29 cellular contexts compared by ENCODE assay signal in genomic region chr13:97933736-97934135, GRCh38.
"Had no signal": no experiment of that assay in that cellular context is flagged by ENCODE, and none has a peak within 500 bp of the region (broad histone marks: within the 10 kb centered on the region; RNA-seq: fewer than 3 reads in every experiment).

No MANE protein-coding gene starts in this region.

- DNase-seq: activated B cell treated with CpG ODN at 0.5 μM for 24 hours; activated CD4-positive, alpha-beta memory T cell treated with anti-CD3 and anti-CD28 coated beads for 36 hours; activated CD4-positive, alpha-beta T cell treated with anti-CD3 and anti-CD28 coated beads for 4 hours; activated CD4-positive, alpha-beta T cell treated with anti-CD3 and anti-CD28 coated beads, Interleukin-2, amount 10 ng/mL, durations not matched to agents 24 days and 14 days; activated CD4-positive, alpha-beta T cell treated with anti-CD3 and anti-CD28 coated beads, Interleukin-2, amount 50 U/mL, for 1 hour; activated CD4-positive, alpha-beta T cell treated with anti-CD3 and anti-CD28 coated beads, Interleukin-2, amount 50 U/mL, for 4 hours; activated CD4-positive, CD25-positive, alpha-beta regulatory T cell treated with anti-CD3 and anti-CD28 coated beads, Interleukin-2, amount 50 U/mL, for 72 hours; activated CD8-positive, alpha-beta memory T cell treated with anti-CD3 and anti-CD28 coated beads, Interleukin-2, amount 50 U/mL, for 4 hours; activated CD8-positive, alpha-beta T cell treated with anti-CD3 and anti-CD28 coated beads for 36 hours; activated effector memory CD4-positive, alpha-beta T cell treated with anti-CD3 and anti-CD28 coated beads, Interleukin-2, amount 50 U/mL, for 16 hours; activated naive CD4-positive, alpha-beta T cell treated with anti-CD3 and anti-CD28 coated beads, Interleukin-2, amount 10 ng/mL, durations not matched to agents 7 days and 5 days; activated naive CD4-positive, alpha-beta T cell treated with Interleukin-2 at 50 U/mL for 16 hours; activated naive CD8-positive, alpha-beta T cell treated with anti-CD3 and anti-CD28 coated beads, Interleukin-2, amount 10 ng/mL, durations not matched to agents 7 days and 5 days; activated naive CD8-positive, alpha-beta T cell treated with anti-CD3 and anti-CD28 coated beads, Interleukin-2, amount 50 U/mL, for 24 hours; activated T-cell treated with anti-CD3 and anti-CD28 coated beads for 4 hours; activated T-cell treated with anti-CD3 and anti-CD28 coated beads, Interleukin-2, amount 50 U/mL, for 1 hour; activated T-cell treated with anti-CD3 and anti-CD28 coated beads, Interleukin-2, amount 50 U/mL, for 4 hours; activated T-cell treated with anti-CD3 and anti-CD28 coated beads, Interleukin-2, amount 50 U/mL, for 72 hours; cerebellar nuclear complex; T-cell; T-helper 17 cell had no signal

- H3K27me3 ChIP-seq: ascending aorta, cardiac muscle cell had no signal

- H3K9me3 Mint-ChIP-seq: activated B cell treated with CpG ODN at 0.5 μM for 24 hours; activated CD4-positive, alpha-beta memory T cell treated with anti-CD3 and anti-CD28 coated beads for 36 hours; activated CD4-positive, alpha-beta T cell treated with anti-CD3 and anti-CD28 coated beads, Interleukin-2, amount 10 ng/mL, durations not matched to agents 24 days and 14 days; activated CD8-positive, alpha-beta T cell treated with anti-CD3 and anti-CD28 coated beads for 36 hours; activated naive CD4-positive, alpha-beta T cell treated with anti-CD3 and anti-CD28 coated beads, Interleukin-2, amount 10 ng/mL, durations not matched to agents 7 days and 5 days; activated naive CD4-positive, alpha-beta T cell treated with anti-CD3 and anti-CD28 coated beads, Interleukin-2, amount 50 U/mL, for 24 hours; activated naive CD8-positive, alpha-beta T cell treated with anti-CD3 and anti-CD28 coated beads, Interleukin-2, amount 10 ng/mL, durations not matched to agents 7 days and 5 days; activated naive CD8-positive, alpha-beta T cell treated with anti-CD3 and anti-CD28 coated beads, Interleukin-2, amount 50 U/mL, for 24 hours; activated T-cell treated with anti-CD3 and anti-CD28 coated beads, Interleukin-2, amount 50 U/mL, for 4 hours; activated T-cell treated with anti-CD3 and anti-CD28 coated beads, Interleukin-2, amount 50 U/mL, for 72 hours; activated T-helper 1 cell treated with anti-CD3 and anti-CD28 coated beads, Interleukin-12 subunit alpha, Interleukin-12 subunit beta, Interleukin-2, Interleukin-4 antibody, amounts not matched to agents 30 ng/mL and 10 ng/mL and 1 ng/mL, durations not matched to agents 14 hours and 24 hours and 36 hours; activated T-helper 17 cell treated with anti-CD3 and anti-CD28 coated beads, Interleukin-2, amount 50 U/mL, for 72 hours; central memory CD8-positive, alpha-beta T cell; T-cell had no signal

- H3K4me3 Mint-ChIP-seq: activated B cell treated with CpG ODN at 0.5 μM for 24 hours; activated CD4-positive, alpha-beta memory T cell treated with anti-CD3 and anti-CD28 coated beads for 36 hours; activated CD4-positive, alpha-beta T cell treated with anti-CD3 and anti-CD28 coated beads, Interleukin-2, amount 10 ng/mL, durations not matched to agents 24 days and 14 days; activated CD8-positive, alpha-beta T cell treated with anti-CD3 and anti-CD28 coated beads for 36 hours; activated naive CD4-positive, alpha-beta T cell treated with anti-CD3 and anti-CD28 coated beads, Interleukin-2, amount 10 ng/mL, durations not matched to agents 7 days and 5 days; activated naive CD4-positive, alpha-beta T cell treated with anti-CD3 and anti-CD28 coated beads, Interleukin-2, amount 50 U/mL, for 24 hours; activated naive CD8-positive, alpha-beta T cell; activated naive CD8-positive, alpha-beta T cell treated with anti-CD3 and anti-CD28 coated beads, Interleukin-2, amount 10 ng/mL, durations not matched to agents 7 days and 5 days; activated naive CD8-positive, alpha-beta T cell treated with anti-CD3 and anti-CD28 coated beads, Interleukin-2, amount 50 U/mL, for 24 hours; activated T-cell treated with anti-CD3 and anti-CD28 coated beads, Interleukin-2, amount 50 U/mL, for 4 hours; activated T-cell treated with anti-CD3 and anti-CD28 coated beads, Interleukin-2, amount 50 U/mL, for 72 hours; activated T-helper 1 cell treated with anti-CD3 and anti-CD28 coated beads, Interleukin-12 subunit alpha, Interleukin-12 subunit beta, Interleukin-2, Interleukin-4 antibody, amounts not matched to agents 30 ng/mL and 10 ng/mL and 1 ng/mL, durations not matched to agents 14 hours and 24 hours and 36 hours; activated T-helper 17 cell treated with anti-CD3 and anti-CD28 coated beads, Interleukin-2, amount 50 U/mL, for 72 hours; brain; central memory CD8-positive, alpha-beta T cell; T-cell had no signal

- H3K27ac Mint-ChIP-seq: activated B cell treated with CpG ODN at 0.5 μM for 24 hours; activated CD4-positive, alpha-beta memory T cell treated with anti-CD3 and anti-CD28 coated beads for 36 hours; activated CD4-positive, alpha-beta T cell treated with anti-CD3 and anti-CD28 coated beads, Interleukin-2, amount 10 ng/mL, durations not matched to agents 24 days and 14 days; activated CD8-positive, alpha-beta T cell treated with anti-CD3 and anti-CD28 coated beads for 36 hours; activated naive CD4-positive, alpha-beta T cell treated with anti-CD3 and anti-CD28 coated beads, Interleukin-2, amount 10 ng/mL, durations not matched to agents 7 days and 5 days; activated naive CD4-positive, alpha-beta T cell treated with anti-CD3 and anti-CD28 coated beads, Interleukin-2, amount 50 U/mL, for 24 hours; activated naive CD8-positive, alpha-beta T cell; activated naive CD8-positive, alpha-beta T cell treated with anti-CD3 and anti-CD28 coated beads, Interleukin-2, amount 10 ng/mL, durations not matched to agents 7 days and 5 days; activated naive CD8-positive, alpha-beta T cell treated with anti-CD3 and anti-CD28 coated beads, Interleukin-2, amount 50 U/mL, for 24 hours; activated T-cell treated with anti-CD3 and anti-CD28 coated beads, Interleukin-2, amount 50 U/mL, for 72 hours; activated T-helper 1 cell treated with anti-CD3 and anti-CD28 coated beads, Interleukin-12 subunit alpha, Interleukin-12 subunit beta, Interleukin-2, Interleukin-4 antibody, amounts not matched to agents 30 ng/mL and 10 ng/mL and 1 ng/mL, durations not matched to agents 14 hours and 24 hours and 36 hours; activated T-helper 17 cell treated with anti-CD3 and anti-CD28 coated beads, Interleukin-2, amount 50 U/mL, for 72 hours; T-cell; T-helper 17 cell had no signal

- H3K9me3 ChIP-seq: ascending aorta had no signal

- H3K27ac ChIP-seq: ascending aorta, cardiac muscle cell had no signal

- H3K27me3 Mint-ChIP-seq: brain had no signal

- H3K4me3 ChIP-seq: ascending aorta, cardiac muscle cell had no signal

- H3K36me3 ChIP-seq: ascending aorta, cardiac muscle cell had no signal

- H3K4me1 Mint-ChIP-seq: activated B cell treated with CpG ODN at 0.5 μM for 24 hours; activated CD4-positive, alpha-beta T cell treated with anti-CD3 and anti-CD28 coated beads, Interleukin-2, amount 10 ng/mL, durations not matched to agents 24 days and 14 days; activated naive CD4-positive, alpha-beta T cell treated with anti-CD3 and anti-CD28 coated beads, Interleukin-2, amount 10 ng/mL, durations not matched to agents 7 days and 5 days; activated naive CD4-positive, alpha-beta T cell treated with anti-CD3 and anti-CD28 coated beads, Interleukin-2, amount 50 U/mL, for 24 hours; activated naive CD8-positive, alpha-beta T cell treated with anti-CD3 and anti-CD28 coated beads, Interleukin-2, amount 10 ng/mL, durations not matched to agents 7 days and 5 days; activated naive CD8-positive, alpha-beta T cell treated with anti-CD3 and anti-CD28 coated beads, Interleukin-2, amount 50 U/mL, for 24 hours; activated T-helper 17 cell treated with anti-CD3 and anti-CD28 coated beads, Interleukin-2, amount 50 U/mL, for 72 hours; central memory CD8-positive, alpha-beta T cell; T-cell; T-helper 17 cell had no signal

- H3K36me3 Mint-ChIP-seq: activated CD4-positive, alpha-beta memory T cell treated with anti-CD3 and anti-CD28 coated beads for 36 hours; activated naive CD4-positive, alpha-beta T cell treated with anti-CD3 and anti-CD28 coated beads, Interleukin-2, amount 10 ng/mL, durations not matched to agents 7 days and 5 days; activated naive CD4-positive, alpha-beta T cell treated with anti-CD3 and anti-CD28 coated beads, Interleukin-2, amount 50 U/mL, for 24 hours; activated naive CD8-positive, alpha-beta T cell; activated naive CD8-positive, alpha-beta T cell treated with anti-CD3 and anti-CD28 coated beads, Interleukin-2, amount 10 ng/mL, durations not matched to agents 7 days and 5 days; brain; T-cell had no signal
